1 cellular context compared by ENCODE assay signal in genomic region chr7:71130280-71130679, GRCh38.
TF ChIP-seq lines count a peak whose summit lies in the region.

No MANE protein-coding gene starts in this region.

TF ChIP-seq in H1, 55 proteins besides CTCF, POLR2A, EP300 and RAD21:
- TF ChIP-seq EZH2 (IDR thresholded peaks at IDR 0.05; ENCODE audit: low read depth, low read length, severe bottlenecking), result no peak
- TF ChIP-seq KDM1A (IDR thresholded peaks at IDR 0.05; ENCODE audit: borderline replicate concordance, low read length), result no peak
- no peak for TF ChIP-seq TAF7 (optimal IDR thresholded peaks at IDR 0.05; ENCODE audit: borderline replicate concordance, low read depth, low read length)
- TF ChIP-seq EGR1 (IDR thresholded peaks at IDR 0.05; ENCODE audit: borderline replicate concordance, low read depth, low read length), result no peak
- no peak for TF ChIP-seq CHD2 (IDR thresholded peaks at IDR 0.05; ENCODE audit: low read length)
- TF ChIP-seq CBX5 (IDR thresholded peaks at IDR 0.05; ENCODE audit: low read depth, low read length), result no peak
- no peak for TF ChIP-seq BACH1 (IDR thresholded peaks at IDR 0.05; ENCODE audit: low read length)
- TF ChIP-seq CHD1 (IDR thresholded peaks at IDR 0.05; ENCODE audit: low read depth, low read length), result no peak
- TF ChIP-seq GABPA (IDR thresholded peaks at IDR 0.05; ENCODE audit: borderline replicate concordance, insufficient read depth, low read length), result no peak
- TF ChIP-seq RXRA (IDR thresholded peaks at IDR 0.05; ENCODE audit: insufficient read depth, low read depth, low read length), result no peak
- no peak for TF ChIP-seq SP1 (IDR thresholded peaks at IDR 0.05; ENCODE audit: low read depth, low read length)
- TF ChIP-seq CTBP2 (IDR thresholded peaks at IDR 0.05; ENCODE audit: borderline replicate concordance, insufficient read depth, insufficient read length, low read length), result no peak
- TF ChIP-seq ATF3 (IDR thresholded peaks at IDR 0.05; ENCODE audit: insufficient read depth, low read depth, low read length), result no peak
- no peak for TF ChIP-seq PHF8 (conservative IDR thresholded peaks at IDR 0.05; ENCODE audit: low read depth, low read length)
- TF ChIP-seq GTF2F1 (IDR thresholded peaks at IDR 0.05; ENCODE audit: borderline replicate concordance, low read depth, low read length), result no peak
- no peak for TF ChIP-seq ZNF274 (IDR thresholded peaks at IDR 0.05; ENCODE audit: borderline replicate concordance, extremely low read depth, low read length)
- TF ChIP-seq TAF1 (IDR thresholded peaks at IDR 0.05; ENCODE audit: low read depth, low read length), result no peak
